8 cellular contexts compared by ENCODE assay signal in the genomic region with DNA sequence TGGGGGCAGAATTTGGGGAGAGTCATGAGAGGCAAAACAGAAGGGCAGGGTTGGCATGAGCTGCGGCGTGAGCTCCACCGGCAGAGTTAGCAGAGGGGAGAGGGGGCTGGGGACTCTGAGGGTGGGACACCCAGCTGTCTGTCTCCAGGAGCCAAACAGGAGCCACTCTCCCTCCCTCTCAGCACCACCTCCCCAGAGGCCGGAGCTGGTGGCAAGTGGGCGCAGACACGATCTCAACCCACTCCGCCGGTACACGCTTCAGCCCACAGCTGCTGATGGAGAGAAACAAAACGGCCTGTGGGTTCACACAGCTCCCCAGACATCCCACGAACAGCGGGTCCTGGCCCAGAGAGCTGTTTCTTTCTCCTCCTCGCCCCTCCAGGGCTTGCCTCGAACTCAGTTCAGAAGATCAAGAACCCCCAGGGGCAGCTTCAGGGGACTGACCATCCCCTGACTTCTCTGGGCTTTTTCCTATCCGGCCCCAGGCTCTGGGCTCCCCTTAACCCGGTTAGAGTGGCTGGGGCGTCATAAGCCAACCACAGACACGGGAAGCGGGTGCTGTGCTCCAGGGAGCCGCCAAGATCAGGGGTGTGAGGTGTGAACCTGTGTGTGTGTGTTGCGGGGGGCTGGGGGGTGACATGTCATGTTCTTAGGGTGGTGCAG. TPM values are rescaled to one million over a fixed set of nuclear protein-coding genes. Genes with fewer than 3 reads are reported as not detected.
DNase-seq lines count a peak whose midpoint lies in the region; FAIRE-seq and TF ChIP-seq lines count a peak whose summit lies in the region.

No MANE protein-coding gene starts in this region.

- peak; percentile 13 for DNase-seq in activated effector memory CD4-positive, alpha-beta T cell treated with Interleukin-2 at 50 U/mL for 16 hours
- no peak for DNase-seq in activated effector memory CD4-positive, alpha-beta T cell treated with anti-CD3 and anti-CD28 coated beads, Interleukin-2, amount 50 U/mL, for 16 hours
- peak; percentile 64 for DNase-seq in activated CD4-positive, alpha-beta memory T cell treated with anti-CD3 and anti-CD28 coated beads, Interleukin-2, amount 10 ng/mL, durations not matched to agents 7 days and 5 days
- DNase-seq in immature natural killer cell = peak; percentile 86 to 88 (median 86)
- DNase-seq in tibial artery = peak in 1 of 2 donors; percentile 66
- DNase-seq in HTR-8/SVneo (ENCODE audit: insufficient read length, low spot score) = no peak
- DNase-seq in superior temporal gyrus (ENCODE audit: extremely low spot score) = no peak
- DNase-seq in SKM-1 (lab: John Stamatoyannopoulos, UW; ENCODE audit: unreplicated experiment) = no peak

- no peaks in the 10 kb centered on the region for H3K9me3 Mint-ChIP-seq in activated CD4-positive, alpha-beta memory T cell treated with anti-CD3 and anti-CD28 coated beads, Interleukin-2, amount 10 ng/mL, durations not matched to agents 7 days and 5 days
- no peaks in the 10 kb centered on the region for H3K9me3 Mint-ChIP-seq in immature natural killer cell

- TF ChIP-seq CTCF in tibial artery (IDR thresholded peaks at IDR 0.05) = no peak

- H3K4me3 ChIP-seq in tibial artery = no peak overlapping the region

- H3K27ac Mint-ChIP-seq in activated CD4-positive, alpha-beta memory T cell treated with anti-CD3 and anti-CD28 coated beads, Interleukin-2, amount 10 ng/mL, durations not matched to agents 7 days and 5 days = peak overlapping the region; percentile 94
- peak overlapping the region; percentile 99 to 100 (median 100) for H3K27ac Mint-ChIP-seq in immature natural killer cell

- peak overlapping the region; percentile 68 for H3K4me3 Mint-ChIP-seq in activated CD4-positive, alpha-beta memory T cell treated with anti-CD3 and anti-CD28 coated beads, Interleukin-2, amount 10 ng/mL, durations not matched to agents 7 days and 5 days
- peak overlapping the region; percentile 81 to 96 (median 91) for H3K4me3 Mint-ChIP-seq in immature natural killer cell

- FAIRE-seq in HTR-8/SVneo (lab: Jason Lieb, UNC) = no peak

- H3K4me1 Mint-ChIP-seq in activated CD4-positive, alpha-beta memory T cell treated with anti-CD3 and anti-CD28 coated beads, Interleukin-2, amount 10 ng/mL, durations not matched to agents 7 days and 5 days = peaks cover 74% of the 10 kb centered on the region
- H3K4me1 Mint-ChIP-seq in immature natural killer cell = peaks cover 96 to 97% of the 10 kb centered on the region in 2 donors

- H3K27me3 ChIP-seq in tibial artery = no peaks in the 10 kb centered on the region

- intact Hi-C loops in tibial artery (cut with DNase I; ENCODE audit: low total_unique reads) = no loop called here

- H3K27ac ChIP-seq in tibial artery = peak overlapping the region; percentile 19 to 21

- POLR2A ChIA-PET in activated CD4-positive, alpha-beta memory T cell treated with anti-CD3 and anti-CD28 coated beads, Interleukin-2, amount 10 ng/mL, durations not matched to agents 7 days and 5 days (lab: Charles Lee) = interaction anchor here (0.6 to 2.8 kb wide), 16 partner anchors 8 to 348 kb away, joined by 3 to 16 read pairs (median 4); partner anchors contain the start of genes AANAT, PRPSAP1, RHBDF2 and UBE2O

- H3K27me3 Mint-ChIP-seq in activated CD4-positive, alpha-beta memory T cell treated with anti-CD3 and anti-CD28 coated beads, Interleukin-2, amount 10 ng/mL, durations not matched to agents 7 days and 5 days = no peaks in the 10 kb centered on the region
- peaks cover 14 to 20% (median 19%) of the 10 kb centered on the region in 3 donors for H3K27me3 Mint-ChIP-seq in immature natural killer cell (ENCODE audit: low read depth in 3 of 3)

- H3K36me3 Mint-ChIP-seq in activated CD4-positive, alpha-beta memory T cell treated with anti-CD3 and anti-CD28 coated beads, Interleukin-2, amount 10 ng/mL, durations not matched to agents 7 days and 5 days (ENCODE audit: low read depth) = no peaks in the 10 kb centered on the region
- H3K36me3 Mint-ChIP-seq in immature natural killer cell = no peaks in the 10 kb centered on the region

- H3K9me3 ChIP-seq in tibial artery = no peaks in the 10 kb centered on the region

- no peaks in the 10 kb centered on the region for H3K36me3 ChIP-seq in tibial artery

- peaks cover 0 to 23% (median 14%) of the 10 kb centered on the region in 4 donors for H3K4me1 ChIP-seq in tibial artery

- CTCF ChIA-PET in activated CD4-positive, alpha-beta memory T cell treated with anti-CD3 and anti-CD28 coated beads, Interleukin-2, amount 10 ng/mL, durations not matched to agents 7 days and 5 days (lab: Charles Lee) = interaction anchor here (1.2 to 5.2 kb wide), 7 partner anchors 11 to 131 kb away, joined by 3 to 46 read pairs (median 5); partner anchors contain the start of genes AANAT and RHBDF2

RNA-seq across cellular contexts. Expression of gene RHBDF2, which starts 7.6 kb away (rescaled TPM):
- total RNA-seq in activated CD4-positive, alpha-beta memory T cell treated with anti-CD3 and anti-CD28 coated beads, Interleukin-2, amount 10 ng/mL, durations not matched to agents 7 days and 5 days = 10 to 100 TPM; 33.2 to 33.8 TPM
- polyA plus RNA-seq in immature natural killer cell = 10 to 100 TPM; 19.3 to 90.5 (median 23.6) TPM

RNA-seq across cellular contexts. Expression of gene AANAT, which starts 26.2 kb away (rescaled TPM):
- not detected for total RNA-seq in activated CD4-positive, alpha-beta memory T cell treated with anti-CD3 and anti-CD28 coated beads, Interleukin-2, amount 10 ng/mL, durations not matched to agents 7 days and 5 days
- polyA plus RNA-seq in immature natural killer cell = under 1 TPM in 1 of 3 donors, not detected in 2; 0.34 TPM

RNA-seq across cellular contexts. Expression of gene UBE2O, which starts 40.7 kb away (rescaled TPM):
- total RNA-seq in activated CD4-positive, alpha-beta memory T cell treated with anti-CD3 and anti-CD28 coated beads, Interleukin-2, amount 10 ng/mL, durations not matched to agents 7 days and 5 days = 10 to 100 TPM; 26.5 to 28.9 TPM
- polyA plus RNA-seq in immature natural killer cell = 10 to 100 TPM in 1 of 3 donors, 1 to 10 TPM in 1, under 1 TPM in 1; 0.19 to 14.3 (median 5.2) TPM

RNA-seq across cellular contexts. Expression of gene CYGB, which starts 43.9 kb away (rescaled TPM):
- total RNA-seq in activated CD4-positive, alpha-beta memory T cell treated with anti-CD3 and anti-CD28 coated beads, Interleukin-2, amount 10 ng/mL, durations not matched to agents 7 days and 5 days = not detected
- polyA plus RNA-seq in immature natural killer cell = under 1 TPM in 2 of 3 donors, not detected in 1; 0.09 to 0.41 TPM

RNA-seq across cellular contexts. Expression of gene PRCD, which starts 46.2 kb away (rescaled TPM):
- total RNA-seq in activated CD4-positive, alpha-beta memory T cell treated with anti-CD3 and anti-CD28 coated beads, Interleukin-2, amount 10 ng/mL, durations not matched to agents 7 days and 5 days = not detected
- polyA plus RNA-seq in immature natural killer cell = 1 to 10 TPM; 2.8 to 5.3 (median 3.1) TPM

Comparison
In these comparisons a context has a peak if more than half of its experiments do, and no peak if none do; other contexts are left out.
1. DNase-seq: peak in activated effector memory CD4-positive, alpha-beta T cell treated with Interleukin-2 at 50 U/mL for 16 hours (single experiment), activated CD4-positive, alpha-beta memory T cell treated with anti-CD3 and anti-CD28 coated beads, Interleukin-2, amount 10 ng/mL, durations not matched to agents 7 days and 5 days (single experiment) and immature natural killer cell (3 of 3); none in activated effector memory CD4-positive, alpha-beta T cell treated with anti-CD3 and anti-CD28 coated beads, Interleukin-2, amount 50 U/mL, for 16 hours (single experiment), HTR-8/SVneo (single experiment), superior temporal gyrus (single experiment) and SKM-1 (single experiment).